In genomic region chr16:2154533-2155090, GRCh38 we compare ENCODE assay signal across 8 cellular contexts. TPM values are rescaled to one million over a fixed set of nuclear protein-coding genes. Genes with fewer than 3 reads are reported as not detected.
DNase-seq lines count a peak whose midpoint lies in the region; ATAC-seq and TF ChIP-seq lines count a peak whose summit lies in the region.

No MANE protein-coding gene starts in this region.

- H2BK12ac ChIP-seq in neuronal stem cell (ENCODE audit: low read length) = no peak overlapping the region

- H3K27ac ChIP-seq in DND-41 (ENCODE audit: low read length) (peak overlapping the region; percentile 86), OCI-LY3 (ENCODE audit: low read length) (peak overlapping the region; percentile 72), duodenal mucosa (ENCODE audit: low read depth, low read length) (peak overlapping the region; percentile 53), neuronal stem cell (replicated peaks; ENCODE audit: low read length) (no peak overlapping the region)

- H2BK5ac ChIP-seq in neuronal stem cell (ENCODE audit: low read length) = peak overlapping the region; percentile 30

- DNase-seq in DND-41 (no peak), neuronal stem cell (ENCODE audit: low spot score) (no peak), HuH-7 (ENCODE audit: low spot score) (no peak)

- no peak overlapping the region for H3K18ac ChIP-seq in neuronal stem cell (ENCODE audit: low read length)

- TF ChIP-seq CTCF in DND-41 (IDR thresholded peaks at IDR 0.05; ENCODE audit: borderline replicate concordance, extremely low read depth, low read length, poor library complexity, severe bottlenecking) = no peak
- no peak for TF ChIP-seq CTCF in OCI-LY3 (IDR thresholded peaks at IDR 0.05; ENCODE audit: low read depth, low read length)

- WGBS in neuronal stem cell (ENCODE audit: extremely low coverage in 2 of 2, insufficient read length in 2 of 2, insufficient replicate concordance in 1 of 2), 2 donors = no CpG with 5 or more reads among the region's 23 CpGs

- H2BK15ac ChIP-seq in neuronal stem cell (ENCODE audit: low read length) = no peak overlapping the region

- ATAC-seq in DND-41 (ENCODE audit: insufficient read depth, low read depth) (no peak), HG03095 (IDR thresholded peaks at IDR 0.05; ENCODE audit: unreplicated experiment) (no peak), HG03097 (IDR thresholded peaks at IDR 0.05; ENCODE audit: low FRiP score, unreplicated experiment) (no peak), GM19351 (IDR thresholded peaks at IDR 0.05; ENCODE audit: unreplicated experiment) (no peak)

- H3K4me3 ChIP-seq in DND-41 (ENCODE audit: low read depth in 1 of 2, low read length in 2 of 2) (peak overlapping the region; percentile 95 to 97), OCI-LY3 (ENCODE audit: low read length) (peak overlapping the region; percentile 88), duodenal mucosa (ENCODE audit: low read depth in 1 of 2, low read length in 2 of 2) (peak overlapping the region; percentile 75 to 93), neuronal stem cell (ENCODE audit: low read length in 2 of 2) (peak overlapping the region; percentile 85 to 99)

- no peak overlapping the region for H3K4ac ChIP-seq in neuronal stem cell (ENCODE audit: low read length)

- no peak overlapping the region for H4K8ac ChIP-seq in neuronal stem cell (ENCODE audit: low read depth, low read length)

- H3K4me2 ChIP-seq in DND-41 (ENCODE audit: insufficient read depth, low read length) (peak overlapping the region; percentile 86), OCI-LY3 (ENCODE audit: low read length) (peak overlapping the region; percentile 99), neuronal stem cell (ENCODE audit: insufficient read depth, low read length, poor library complexity, severe bottlenecking) (peak overlapping the region; percentile 88)

- peaks cover 42% of the 10 kb centered on the region for H3K79me1 ChIP-seq in neuronal stem cell (ENCODE audit: low read depth, low read length)

- H2AK5ac ChIP-seq in neuronal stem cell (ENCODE audit: low read depth, low read length) = no peak overlapping the region

- H3K9ac ChIP-seq in DND-41 (ENCODE audit: low read depth, low read length) (peak overlapping the region; percentile 89), OCI-LY3 (ENCODE audit: low read length) (peak overlapping the region; percentile 99), duodenal mucosa (ENCODE audit: low read depth in 1 of 2, low read length in 2 of 2) (peak overlapping the region; percentile 74 to 90), neuronal stem cell (ENCODE audit: low read depth, low read length, poor library complexity) (peak overlapping the region; percentile 92)

- H3K27me3 ChIP-seq in DND-41 (ENCODE audit: insufficient read depth, low read length, poor library complexity) = no peaks in the 10 kb centered on the region
- no peaks in the 10 kb centered on the region for H3K27me3 ChIP-seq in OCI-LY3 (ENCODE audit: low read depth, low read length)
- no peaks in the 10 kb centered on the region for H3K27me3 ChIP-seq in duodenal mucosa (ENCODE audit: control insufficient read depth in 1 of 2, insufficient read depth in 2 of 2, low read length in 2 of 2)
- H3K27me3 ChIP-seq in neuronal stem cell (ENCODE audit: control insufficient read depth in 3 of 3, insufficient read depth in 3 of 3, low read depth in 1 of 3, low read length in 3 of 3) = no peaks in the 10 kb centered on the region

- H3K79me2 ChIP-seq in DND-41 (ENCODE audit: insufficient read depth, low read length) (peaks cover 70% of the 10 kb centered on the region), OCI-LY3 (ENCODE audit: low read length) (peaks cover 78% of the 10 kb centered on the region)

- peaks cover 90% of the 10 kb centered on the region for H4K20me1 ChIP-seq in DND-41 (ENCODE audit: insufficient read depth, low read length)
- peaks cover 60% of the 10 kb centered on the region for H4K20me1 ChIP-seq in OCI-LY3 (ENCODE audit: insufficient read depth, low read length)

- H2BK120ac ChIP-seq in neuronal stem cell (ENCODE audit: low read depth, low read length) = no peak overlapping the region

- peaks cover 60% of the 10 kb centered on the region for H3K4me1 ChIP-seq in DND-41 (ENCODE audit: insufficient read depth, low read length)
- peaks cover 60% of the 10 kb centered on the region for H3K4me1 ChIP-seq in OCI-LY3 (ENCODE audit: low read length)
- peaks cover 64 to 88% of the 10 kb centered on the region in 2 donors for H3K4me1 ChIP-seq in duodenal mucosa (ENCODE audit: control insufficient read depth in 1 of 2, insufficient read depth in 2 of 2, low read length in 2 of 2)
- peaks cover 47 to 48% of the 10 kb centered on the region in 2 donors for H3K4me1 ChIP-seq in neuronal stem cell (ENCODE audit: control insufficient read depth in 2 of 2, insufficient read depth in 1 of 2, low read depth in 1 of 2, low read length in 2 of 2)

- H3K36me3 ChIP-seq in DND-41 (ENCODE audit: insufficient read depth, low read length) = peaks cover 42% of the 10 kb centered on the region
- peaks cover 37% of the 10 kb centered on the region for H3K36me3 ChIP-seq in OCI-LY3 (replicated peaks; ENCODE audit: low read depth, low read length)
- peaks cover 4 to 8% of the 10 kb centered on the region in 2 donors for H3K36me3 ChIP-seq in duodenal mucosa (ENCODE audit: control insufficient read depth in 1 of 2, insufficient read depth in 2 of 2, low read length in 2 of 2)
- H3K36me3 ChIP-seq in neuronal stem cell (replicated peaks in 1 of 2; ENCODE audit: control insufficient read depth in 2 of 2, insufficient read depth in 2 of 2, low read length in 2 of 2) = peaks cover 17 to 47% of the 10 kb centered on the region in 2 donors

- H3K9me3 ChIP-seq in DND-41 (ENCODE audit: insufficient read depth, low read length, severe bottlenecking) (no peaks in the 10 kb centered on the region), OCI-LY3 (ENCODE audit: insufficient read depth, low read length) (no peaks in the 10 kb centered on the region), duodenal mucosa (ENCODE audit: control insufficient read depth in 1 of 2, low read length in 2 of 2) (no peaks in the 10 kb centered on the region), neuronal stem cell (replicated peaks in 1 of 2; ENCODE audit: control insufficient read depth in 2 of 2, insufficient read depth in 1 of 2, low read depth in 1 of 2, low read length in 2 of 2) (no peaks in the 10 kb centered on the region)

- no peak overlapping the region for H3K14ac ChIP-seq in neuronal stem cell (ENCODE audit: low read length)

- no peak overlapping the region for H3K23ac ChIP-seq in neuronal stem cell (ENCODE audit: low read depth, low read length, poor library complexity)

- H4K91ac ChIP-seq in neuronal stem cell (ENCODE audit: low read depth, low read length, poor library complexity) = no peak overlapping the region

- H2AFZ ChIP-seq in DND-41 (ENCODE audit: low read depth, low read length) (peak overlapping the region; percentile 37), OCI-LY3 (ENCODE audit: low read depth, low read length) (no peak overlapping the region), neuronal stem cell (ENCODE audit: low read length) (no peak overlapping the region)

RNA-seq across cellular contexts. Expression of gene TRAF7, which starts 1.0 kb away (rescaled TPM):
- polyA plus RNA-seq in neuronal stem cell (2013, experiment 1 of 2) = 117 TPM
- polyA plus RNA-seq in neuronal stem cell (2013, experiment 2 of 2) = 112 TPM

RNA-seq across cellular contexts. Expression of gene RAB26, which starts 6.2 kb away (rescaled TPM):
- 4.2 TPM for polyA plus RNA-seq in neuronal stem cell (2013, experiment 1 of 2)
- 3.9 TPM for polyA plus RNA-seq in neuronal stem cell (2013, experiment 2 of 2)

RNA-seq across cellular contexts. Expression of gene PKD1, which starts 18.9 kb away (rescaled TPM):
- 27.8 TPM for polyA plus RNA-seq in neuronal stem cell (2013, experiment 1 of 2)
- polyA plus RNA-seq in neuronal stem cell (2013, experiment 2 of 2) = 26.3 TPM

RNA-seq across cellular contexts. Expression of gene CASKIN1, which starts 41.8 kb away (rescaled TPM):
- 4.7 TPM for polyA plus RNA-seq in neuronal stem cell (2013, experiment 1 of 2)
- 4.7 TPM for polyA plus RNA-seq in neuronal stem cell (2013, experiment 2 of 2)

RNA-seq across cellular contexts. Expression of gene MLST8, which starts 50.6 kb away (rescaled TPM):
- 74.1 TPM for polyA plus RNA-seq in neuronal stem cell (2013, experiment 1 of 2)
- 70.9 TPM for polyA plus RNA-seq in neuronal stem cell (2013, experiment 2 of 2)
